27 cellular contexts compared by ENCODE assay signal in genomic region chr6:83735461-83735860, GRCh38. TPM values are rescaled to one million over a fixed set of nuclear protein-coding genes. Genes with fewer than 3 reads are reported as not detected.
"Had no signal": no experiment of that assay in that cellular context is flagged by ENCODE, and none has a peak within 500 bp of the region (broad histone marks: within the 10 kb centered on the region; RNA-seq: fewer than 3 reads in every experiment).

No MANE protein-coding gene starts in this region.

- FAIRE-seq: endothelial cell of umbilical vein, frontal cortex, keratinocyte, urothelium cell line had no signal

- H3K4me1 Mint-ChIP-seq: naive B cell; neural progenitor cell; stimulated activated effector memory CD8-positive, alpha-beta T cell treated with anti-CD3 and anti-CD28 coated beads, Interleukin-12 subunit alpha, Interleukin-12 subunit beta, amount 100 ng/mL, for 72 hours had no signal

- H3K27ac ChIP-seq: colonic mucosa, esophagus muscularis mucosa, lower lobe of right lung, neural progenitor cell, prostate gland, right atrium auricular region, stomach, testis, tibial nerve, upper lobe of left lung had no signal

- H3K4me3 ChIP-seq: colonic mucosa, esophagus muscularis mucosa, lower lobe of right lung, neural progenitor cell, prostate gland, right atrium auricular region, stomach, testis, tibial nerve, upper lobe of left lung had no signal

- H3K27ac Mint-ChIP-seq: dendritic cell treated with granulocyte-macrophage colony-stimulating factor and Interleukin-4, amounts not matched to agents 40 ng/mL and 50 ng/mL, for 4 days; naive B cell; natural killer cell treated with Interleukin-12 subunit alpha and Interleukin-12 subunit beta and Interleukin-15 and Interleukin-18, amount 100 ng/mL, for 72 hours; neural progenitor cell; stimulated activated effector memory CD8-positive, alpha-beta T cell treated with anti-CD3 and anti-CD28 coated beads, Interleukin-12 subunit alpha, Interleukin-12 subunit beta, amount 100 ng/mL, for 72 hours had no signal

- H3K36me3 Mint-ChIP-seq: naive B cell; natural killer cell treated with Interleukin-12 subunit alpha and Interleukin-12 subunit beta and Interleukin-15 and Interleukin-18, amount 100 ng/mL, for 72 hours; neural progenitor cell; stimulated activated effector memory CD8-positive, alpha-beta T cell treated with anti-CD3 and anti-CD28 coated beads, Interleukin-12 subunit alpha, Interleukin-12 subunit beta, amount 100 ng/mL, for 72 hours had no signal

- ATAC-seq: left ventricle myocardium superior; lower lobe of right lung; natural killer cell treated with Interleukin-12 subunit alpha and Interleukin-12 subunit beta and Interleukin-15 and Interleukin-18, amount 100 ng/mL, for 72 hours; sciatic nerve; stimulated activated effector memory CD8-positive, alpha-beta T cell treated with anti-CD3 and anti-CD28 coated beads, Interleukin-12 subunit alpha, Interleukin-12 subunit beta, amount 100 ng/mL, for 72 hours had no signal

- H3K27me3 Mint-ChIP-seq: dendritic cell treated with granulocyte-macrophage colony-stimulating factor and Interleukin-4, amounts not matched to agents 40 ng/mL and 50 ng/mL, for 4 days; naive B cell; natural killer cell treated with Interleukin-12 subunit alpha and Interleukin-12 subunit beta and Interleukin-15 and Interleukin-18, amount 100 ng/mL, for 72 hours had no signal

- H3K9me3 ChIP-seq: colonic mucosa, esophagus muscularis mucosa, lower lobe of right lung, prostate gland, right atrium auricular region, testis, tibial nerve, upper lobe of left lung had no signal

- H3K36me3 ChIP-seq: colonic mucosa, esophagus muscularis mucosa, lower lobe of right lung, neural progenitor cell, prostate gland, right atrium auricular region, stomach, tibial nerve, upper lobe of left lung had no signal

- H3K4me3 Mint-ChIP-seq: dendritic cell treated with granulocyte-macrophage colony-stimulating factor and Interleukin-4, amounts not matched to agents 40 ng/mL and 50 ng/mL, for 4 days; naive B cell; natural killer cell treated with Interleukin-12 subunit alpha and Interleukin-12 subunit beta and Interleukin-15 and Interleukin-18, amount 100 ng/mL, for 72 hours; neural progenitor cell; stimulated activated effector memory CD8-positive, alpha-beta T cell treated with anti-CD3 and anti-CD28 coated beads, Interleukin-12 subunit alpha, Interleukin-12 subunit beta, amount 100 ng/mL, for 72 hours had no signal

- H3K9me3 Mint-ChIP-seq: neural progenitor cell had no signal

- H3K27me3 ChIP-seq: colonic mucosa, esophagus muscularis mucosa, neural progenitor cell, right atrium auricular region, stomach, testis, tibial nerve, upper lobe of left lung had no signal

- H3K4me1 ChIP-seq: colonic mucosa, esophagus muscularis mucosa, lower lobe of right lung, neural progenitor cell, prostate gland, right atrium auricular region, stomach, testis, tibial nerve, upper lobe of left lung had no signal

- DNase-seq: colonic mucosa; effector memory CD4-positive, alpha-beta T cell; head of caudate nucleus; left ventricle myocardium superior; lower lobe of right lung; naive B cell; stimulated activated CD4-positive, alpha-beta T cell treated with anti-CD3 and anti-CD28 coated beads, Interleukin-2, amount 100 ng/mL, for 24 hours; stimulated activated CD4-positive, alpha-beta T cell treated with anti-CD3 and anti-CD28 coated beads, Interleukin-4, amount 100 ng/mL, for 24 hours; stimulated activated naive CD4-positive, alpha-beta T cell treated with Interleukin-2 at 50 U/mL for 16 hours; stomach; testis had no signal

RNA-seq across cellular contexts. Expression of gene SNAP91, which starts 26.6 kb away (rescaled TPM):
- total RNA-seq: epithelial cell of proximal tubule; lower lobe of right lung; natural killer cell treated with Interleukin-12 subunit alpha and Interleukin-12 subunit beta and Interleukin-15 and Interleukin-18, amount 100 ng/mL, for 72 hours; subcutaneous adipose tissue had no signal
- polyA plus RNA-seq: keratinocyte had no signal
